In the genomic region with DNA sequence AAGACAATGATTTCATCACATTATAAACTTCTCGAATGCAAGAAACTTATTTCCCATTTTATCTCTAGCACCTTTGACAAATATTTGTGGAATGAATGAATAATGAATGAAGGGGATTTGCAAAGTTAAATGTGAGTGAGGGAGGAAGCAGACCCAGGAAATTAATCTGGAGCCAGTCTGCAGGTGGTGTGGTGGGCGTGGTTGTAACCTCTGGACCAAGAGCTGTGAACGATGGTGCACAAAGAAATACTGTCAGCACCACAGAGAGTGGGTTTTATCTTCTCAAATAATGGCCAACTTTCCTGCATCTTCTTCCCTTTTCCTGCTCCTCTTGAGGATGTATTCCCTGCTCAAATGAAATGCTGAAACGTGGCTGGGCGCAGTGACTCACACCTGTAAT, we compare ENCODE assay signal across 1 cellular context.
TF ChIP-seq lines count a peak whose summit lies in the region.

No MANE protein-coding gene starts in this region.

TF ChIP-seq in WTC11, 78 proteins besides CTCF, POLR2A, EP300 and RAD21 (continued from another document):
- TF ChIP-seq, protein P1, sequence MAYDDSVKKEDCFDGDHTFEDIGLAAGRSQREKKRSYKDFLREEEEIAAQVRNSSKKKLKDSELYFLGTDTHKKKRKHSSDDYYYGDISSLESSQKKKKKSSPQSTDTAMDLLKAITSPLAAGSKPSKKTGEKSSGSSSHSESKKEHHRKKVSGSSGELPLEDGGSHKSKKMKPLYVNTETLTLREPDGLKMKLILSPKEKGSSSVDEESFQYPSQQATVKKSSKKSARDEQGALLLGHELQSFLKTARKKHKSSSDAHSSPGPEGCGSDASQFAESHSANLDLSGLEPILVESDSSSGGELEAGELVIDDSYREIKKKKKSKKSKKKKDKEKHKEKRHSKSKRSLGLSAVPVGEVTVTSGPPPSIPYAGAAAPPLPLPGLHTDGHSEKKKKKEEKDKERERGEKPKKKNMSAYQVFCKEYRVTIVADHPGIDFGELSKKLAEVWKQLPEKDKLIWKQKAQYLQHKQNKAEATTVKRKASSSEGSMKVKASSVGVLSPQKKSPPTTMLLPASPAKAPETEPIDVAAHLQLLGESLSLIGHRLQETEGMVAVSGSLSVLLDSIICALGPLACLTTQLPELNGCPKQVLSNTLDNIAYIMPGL (CRISPR knock-in tag; IDR thresholded peaks at IDR 0.05), result no peak
- no peak for TF ChIP-seq PRRX2 (CRISPR knock-in tag; IDR thresholded peaks at IDR 0.05)
